1 cellular context compared by ENCODE assay signal in the genomic region with DNA sequence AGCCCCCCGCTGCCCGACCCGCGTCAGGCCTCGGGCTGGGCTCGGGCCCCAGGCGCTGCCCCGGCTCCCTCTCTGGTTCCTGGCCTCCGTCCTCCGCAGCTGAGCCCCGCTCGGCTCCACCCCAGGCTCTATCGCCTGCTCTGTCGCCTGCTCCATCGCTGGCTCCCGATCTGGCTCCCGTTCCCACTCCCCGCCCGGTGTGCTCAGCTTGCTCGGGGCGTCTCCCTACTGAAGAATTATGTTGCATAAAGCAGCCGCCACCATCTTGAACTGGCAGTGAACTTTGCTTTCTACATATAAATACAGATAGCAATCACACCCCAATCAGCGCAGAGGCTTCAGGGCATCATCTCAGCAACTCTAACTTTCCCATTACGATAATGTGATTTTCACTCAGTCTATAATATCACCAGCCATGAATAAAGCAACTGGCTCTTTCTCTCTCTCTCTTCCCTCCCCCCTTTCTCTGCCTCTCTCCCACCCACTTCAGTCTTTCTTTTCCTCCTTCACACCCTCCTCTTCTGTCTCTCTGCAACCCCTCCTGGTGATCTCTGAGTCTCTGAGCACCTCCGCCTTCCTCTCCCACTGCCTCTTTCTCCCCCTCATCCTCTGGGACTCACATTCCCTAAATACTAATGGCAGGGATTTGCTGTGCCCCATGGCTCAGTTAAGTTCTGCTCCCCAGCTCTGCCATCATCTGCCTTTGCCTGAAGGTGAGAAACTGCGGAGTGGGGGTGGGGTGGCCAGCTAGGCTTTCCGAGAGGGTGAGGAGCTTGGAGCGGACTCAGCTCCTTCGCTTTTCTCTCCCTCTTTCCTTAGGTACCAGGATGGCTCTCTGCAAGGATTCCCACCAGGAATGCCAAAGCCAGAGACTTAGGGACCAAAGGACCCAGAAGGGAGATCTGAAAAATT.
A peak's percentile ranks its signal among the peaks of the same experiment; 100 is the strongest.
TF ChIP-seq lines count a peak whose summit lies in the region.

No MANE protein-coding gene starts in this region.

TF ChIP-seq in H1, 55 proteins besides CTCF, POLR2A, EP300 and RAD21 (continued from another document):
- TF ChIP-seq SP1 (IDR thresholded peaks at IDR 0.05; ENCODE audit: low read depth, low read length), result peak; percentile 80
- TF ChIP-seq CEBPB (IDR thresholded peaks at IDR 0.05; ENCODE audit: low read depth, low read length), result no peak
- TF ChIP-seq CTBP2 (IDR thresholded peaks at IDR 0.05; ENCODE audit: borderline replicate concordance, insufficient read depth, insufficient read length, low read length), result no peak
- TF ChIP-seq KDM1A (IDR thresholded peaks at IDR 0.05; ENCODE audit: borderline replicate concordance, low read length), result no peak
- no peak for TF ChIP-seq POLR2AphosphoS5 (IDR thresholded peaks at IDR 0.05; ENCODE audit: low read depth, low read length)
- no peak for TF ChIP-seq KDM4A (IDR thresholded peaks at IDR 0.05; ENCODE audit: low read depth, low read length, severe bottlenecking)
- no peak for TF ChIP-seq SIN3A (conservative IDR thresholded peaks at IDR 0.05 in 1 of 2, IDR thresholded peaks at IDR 0.05 in 1 of 2; ENCODE audit: low read depth in 1 of 2, low read length in 2 of 2)
- TF ChIP-seq FOSL1 (IDR thresholded peaks at IDR 0.05; ENCODE audit: insufficient read depth, low read depth, low read length), result no peak
- TF ChIP-seq, protein P1, sequence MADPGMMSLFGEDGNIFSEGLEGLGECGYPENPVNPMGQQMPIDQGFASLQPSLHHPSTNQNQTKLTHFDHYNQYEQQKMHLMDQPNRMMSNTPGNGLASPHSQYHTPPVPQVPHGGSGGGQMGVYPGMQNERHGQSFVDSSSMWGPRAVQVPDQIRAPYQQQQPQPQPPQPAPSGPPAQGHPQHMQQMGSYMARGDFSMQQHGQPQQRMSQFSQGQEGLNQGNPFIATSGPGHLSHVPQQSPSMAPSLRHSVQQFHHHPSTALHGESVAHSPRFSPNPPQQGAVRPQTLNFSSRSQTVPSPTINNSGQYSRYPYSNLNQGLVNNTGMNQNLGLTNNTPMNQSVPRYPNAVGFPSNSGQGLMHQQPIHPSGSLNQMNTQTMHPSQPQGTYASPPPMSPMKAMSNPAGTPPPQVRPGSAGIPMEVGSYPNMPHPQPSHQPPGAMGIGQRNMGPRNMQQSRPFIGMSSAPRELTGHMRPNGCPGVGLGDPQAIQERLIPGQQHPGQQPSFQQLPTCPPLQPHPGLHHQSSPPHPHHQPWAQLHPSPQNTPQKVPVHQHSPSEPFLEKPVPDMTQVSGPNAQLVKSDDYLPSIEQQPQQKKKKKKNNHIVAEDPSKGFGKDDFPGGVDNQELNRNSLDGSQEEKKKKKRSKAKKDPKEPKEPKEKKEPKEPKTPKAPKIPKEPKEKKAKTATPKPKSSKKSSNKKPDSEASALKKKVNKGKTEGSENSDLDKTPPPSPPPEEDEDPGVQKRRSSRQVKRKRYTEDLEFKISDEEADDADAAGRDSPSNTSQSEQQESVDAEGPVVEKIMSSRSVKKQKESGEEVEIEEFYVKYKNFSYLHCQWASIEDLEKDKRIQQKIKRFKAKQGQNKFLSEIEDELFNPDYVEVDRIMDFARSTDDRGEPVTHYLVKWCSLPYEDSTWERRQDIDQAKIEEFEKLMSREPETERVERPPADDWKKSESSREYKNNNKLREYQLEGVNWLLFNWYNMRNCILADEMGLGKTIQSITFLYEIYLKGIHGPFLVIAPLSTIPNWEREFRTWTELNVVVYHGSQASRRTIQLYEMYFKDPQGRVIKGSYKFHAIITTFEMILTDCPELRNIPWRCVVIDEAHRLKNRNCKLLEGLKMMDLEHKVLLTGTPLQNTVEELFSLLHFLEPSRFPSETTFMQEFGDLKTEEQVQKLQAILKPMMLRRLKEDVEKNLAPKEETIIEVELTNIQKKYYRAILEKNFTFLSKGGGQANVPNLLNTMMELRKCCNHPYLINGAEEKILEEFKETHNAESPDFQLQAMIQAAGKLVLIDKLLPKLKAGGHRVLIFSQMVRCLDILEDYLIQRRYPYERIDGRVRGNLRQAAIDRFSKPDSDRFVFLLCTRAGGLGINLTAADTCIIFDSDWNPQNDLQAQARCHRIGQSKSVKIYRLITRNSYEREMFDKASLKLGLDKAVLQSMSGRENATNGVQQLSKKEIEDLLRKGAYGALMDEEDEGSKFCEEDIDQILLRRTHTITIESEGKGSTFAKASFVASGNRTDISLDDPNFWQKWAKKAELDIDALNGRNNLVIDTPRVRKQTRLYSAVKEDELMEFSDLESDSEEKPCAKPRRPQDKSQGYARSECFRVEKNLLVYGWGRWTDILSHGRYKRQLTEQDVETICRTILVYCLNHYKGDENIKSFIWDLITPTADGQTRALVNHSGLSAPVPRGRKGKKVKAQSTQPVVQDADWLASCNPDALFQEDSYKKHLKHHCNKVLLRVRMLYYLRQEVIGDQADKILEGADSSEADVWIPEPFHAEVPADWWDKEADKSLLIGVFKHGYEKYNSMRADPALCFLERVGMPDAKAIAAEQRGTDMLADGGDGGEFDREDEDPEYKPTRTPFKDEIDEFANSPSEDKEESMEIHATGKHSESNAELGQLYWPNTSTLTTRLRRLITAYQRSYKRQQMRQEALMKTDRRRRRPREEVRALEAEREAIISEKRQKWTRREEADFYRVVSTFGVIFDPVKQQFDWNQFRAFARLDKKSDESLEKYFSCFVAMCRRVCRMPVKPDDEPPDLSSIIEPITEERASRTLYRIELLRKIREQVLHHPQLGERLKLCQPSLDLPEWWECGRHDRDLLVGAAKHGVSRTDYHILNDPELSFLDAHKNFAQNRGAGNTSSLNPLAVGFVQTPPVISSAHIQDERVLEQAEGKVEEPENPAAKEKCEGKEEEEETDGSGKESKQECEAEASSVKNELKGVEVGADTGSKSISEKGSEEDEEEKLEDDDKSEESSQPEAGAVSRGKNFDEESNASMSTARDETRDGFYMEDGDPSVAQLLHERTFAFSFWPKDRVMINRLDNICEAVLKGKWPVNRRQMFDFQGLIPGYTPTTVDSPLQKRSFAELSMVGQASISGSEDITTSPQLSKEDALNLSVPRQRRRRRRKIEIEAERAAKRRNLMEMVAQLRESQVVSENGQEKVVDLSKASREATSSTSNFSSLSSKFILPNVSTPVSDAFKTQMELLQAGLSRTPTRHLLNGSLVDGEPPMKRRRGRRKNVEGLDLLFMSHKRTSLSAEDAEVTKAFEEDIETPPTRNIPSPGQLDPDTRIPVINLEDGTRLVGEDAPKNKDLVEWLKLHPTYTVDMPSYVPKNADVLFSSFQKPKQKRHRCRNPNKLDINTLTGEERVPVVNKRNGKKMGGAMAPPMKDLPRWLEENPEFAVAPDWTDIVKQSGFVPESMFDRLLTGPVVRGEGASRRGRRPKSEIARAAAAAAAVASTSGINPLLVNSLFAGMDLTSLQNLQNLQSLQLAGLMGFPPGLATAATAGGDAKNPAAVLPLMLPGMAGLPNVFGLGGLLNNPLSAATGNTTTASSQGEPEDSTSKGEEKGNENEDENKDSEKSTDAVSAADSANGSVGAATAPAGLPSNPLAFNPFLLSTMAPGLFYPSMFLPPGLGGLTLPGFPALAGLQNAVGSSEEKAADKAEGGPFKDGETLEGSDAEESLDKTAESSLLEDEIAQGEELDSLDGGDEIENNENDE (IDR thresholded peaks at IDR 0.05; ENCODE audit: insufficient replicate concordance, low read length), result no peak
- peak; percentile 26; the same call in 1 of the 2 replicates for TF ChIP-seq TAF1 (IDR thresholded peaks at IDR 0.05; ENCODE audit: low read depth, low read length)
- TF ChIP-seq TBP (IDR thresholded peaks at IDR 0.05; ENCODE audit: low read depth, low read length), result no peak
- TF ChIP-seq MAFK (IDR thresholded peaks at IDR 0.05; ENCODE audit: low read depth, low read length), result no peak
- TF ChIP-seq YY1 (IDR thresholded peaks at IDR 0.05; ENCODE audit: low read depth, low read length), result 0 out of 2 replicates have a peak, but pooled peaks have one; percentile 38
- no peak for TF ChIP-seq JUN (IDR thresholded peaks at IDR 0.05; ENCODE audit: low read depth, low read length)
- TF ChIP-seq ZNF274 (IDR thresholded peaks at IDR 0.05; ENCODE audit: borderline replicate concordance, extremely low read depth, low read length), result no peak
- TF ChIP-seq HDAC2 (IDR thresholded peaks at IDR 0.05; ENCODE audit: borderline replicate concordance in 1 of 2, low read depth in 2 of 2, low read length in 2 of 2), result no peak
- TF ChIP-seq, protein P2, sequence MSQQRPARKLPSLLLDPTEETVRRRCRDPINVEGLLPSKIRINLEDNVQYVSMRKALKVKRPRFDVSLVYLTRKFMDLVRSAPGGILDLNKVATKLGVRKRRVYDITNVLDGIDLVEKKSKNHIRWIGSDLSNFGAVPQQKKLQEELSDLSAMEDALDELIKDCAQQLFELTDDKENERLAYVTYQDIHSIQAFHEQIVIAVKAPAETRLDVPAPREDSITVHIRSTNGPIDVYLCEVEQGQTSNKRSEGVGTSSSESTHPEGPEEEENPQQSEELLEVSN (IDR thresholded peaks at IDR 0.05), result peak; percentile 37; the same call in 1 of the 2 replicates
- TF ChIP-seq RBBP5 (IDR thresholded peaks at IDR 0.05; ENCODE audit: borderline replicate concordance, low read depth, low read length), result peak; percentile 76; the same call in 1 of the 2 replicates
- TF ChIP-seq, protein P3, sequence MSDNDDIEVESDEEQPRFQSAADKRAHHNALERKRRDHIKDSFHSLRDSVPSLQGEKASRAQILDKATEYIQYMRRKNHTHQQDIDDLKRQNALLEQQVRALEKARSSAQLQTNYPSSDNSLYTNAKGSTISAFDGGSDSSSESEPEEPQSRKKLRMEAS (IDR thresholded peaks at IDR 0.05), result peak; percentile 56
- TF ChIP-seq NANOG (IDR thresholded peaks at IDR 0.05; ENCODE audit: insufficient read depth, low read depth, low read length, poor library complexity, severe bottlenecking), result no peak
- TF ChIP-seq ASH2L (IDR thresholded peaks at IDR 0.05; ENCODE audit: low read length), result peak; percentile 45
- peak; percentile 27; the same call in 1 of the 2 replicates for TF ChIP-seq RFX5 (IDR thresholded peaks at IDR 0.05; ENCODE audit: borderline replicate concordance, low read depth, low read length)
- TF ChIP-seq CHD1 (IDR thresholded peaks at IDR 0.05; ENCODE audit: low read depth, low read length), result no peak
- no peak for TF ChIP-seq SP4 (IDR thresholded peaks at IDR 0.05; ENCODE audit: low read length)
- TF ChIP-seq GABPA (IDR thresholded peaks at IDR 0.05; ENCODE audit: borderline replicate concordance, insufficient read depth, low read length), result no peak
- no peak for TF ChIP-seq BCL11A (IDR thresholded peaks at IDR 0.05; ENCODE audit: low read depth in 2 of 2, low read length in 2 of 2)
- peak; percentile 32; the same call in 1 of the 2 replicates for TF ChIP-seq CHD2 (IDR thresholded peaks at IDR 0.05; ENCODE audit: low read length)
- TF ChIP-seq, protein P4, sequence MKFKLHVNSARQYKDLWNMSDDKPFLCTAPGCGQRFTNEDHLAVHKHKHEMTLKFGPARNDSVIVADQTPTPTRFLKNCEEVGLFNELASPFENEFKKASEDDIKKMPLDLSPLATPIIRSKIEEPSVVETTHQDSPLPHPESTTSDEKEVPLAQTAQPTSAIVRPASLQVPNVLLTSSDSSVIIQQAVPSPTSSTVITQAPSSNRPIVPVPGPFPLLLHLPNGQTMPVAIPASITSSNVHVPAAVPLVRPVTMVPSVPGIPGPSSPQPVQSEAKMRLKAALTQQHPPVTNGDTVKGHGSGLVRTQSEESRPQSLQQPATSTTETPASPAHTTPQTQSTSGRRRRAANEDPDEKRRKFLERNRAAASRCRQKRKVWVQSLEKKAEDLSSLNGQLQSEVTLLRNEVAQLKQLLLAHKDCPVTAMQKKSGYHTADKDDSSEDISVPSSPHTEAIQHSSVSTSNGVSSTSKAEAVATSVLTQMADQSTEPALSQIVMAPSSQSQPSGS (IDR thresholded peaks at IDR 0.05; ENCODE audit: low read length), result no peak
- TF ChIP-seq CBX8 (IDR thresholded peaks at IDR 0.05; ENCODE audit: borderline replicate concordance, low read depth, low read length), result no peak
- no peak for TF ChIP-seq CREB1 (IDR thresholded peaks at IDR 0.05)
- TF ChIP-seq, protein P5, sequence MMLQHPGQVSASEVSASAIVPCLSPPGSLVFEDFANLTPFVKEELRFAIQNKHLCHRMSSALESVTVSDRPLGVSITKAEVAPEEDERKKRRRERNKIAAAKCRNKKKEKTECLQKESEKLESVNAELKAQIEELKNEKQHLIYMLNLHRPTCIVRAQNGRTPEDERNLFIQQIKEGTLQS (IDR thresholded peaks at IDR 0.05; ENCODE audit: insufficient read depth, low read depth, low read length), result no peak
- TF ChIP-seq CBX5 (IDR thresholded peaks at IDR 0.05; ENCODE audit: low read depth, low read length), result no peak
- no peak for TF ChIP-seq BRCA1 (IDR thresholded peaks at IDR 0.05; ENCODE audit: low read depth, low read length)
- TF ChIP-seq EZH2 (IDR thresholded peaks at IDR 0.05; ENCODE audit: low read depth, low read length, severe bottlenecking), result no peak
- no peak for TF ChIP-seq POU5F1 (IDR thresholded peaks at IDR 0.05; ENCODE audit: low read depth, low read length)
- TF ChIP-seq SIRT6 (IDR thresholded peaks at IDR 0.05; ENCODE audit: low read length), result no peak
- TF ChIP-seq PHF8 (conservative IDR thresholded peaks at IDR 0.05; ENCODE audit: low read depth, low read length), result no peak
- TF ChIP-seq SUZ12 (IDR thresholded peaks at IDR 0.05; ENCODE audit: low read length), result no peak
- TF ChIP-seq KDM5A (IDR thresholded peaks at IDR 0.05; ENCODE audit: low read length), result no peak
